1 cellular context compared by ENCODE assay signal in genomic region chr2:129884221-129884786, GRCh38.
A peak's percentile ranks its signal among the peaks of the same experiment; 100 is the strongest.
TF ChIP-seq lines count a peak whose summit lies in the region.

No MANE protein-coding gene starts in this region.

TF ChIP-seq in HEK293, 187 proteins besides CTCF, POLR2A, EP300 and RAD21:
- TF ChIP-seq BCL6B (tag by site-specific recombination; IDR thresholded peaks at IDR 0.05): no peak
- no peak for TF ChIP-seq PATZ1 (tag by site-specific recombination; IDR thresholded peaks at IDR 0.05)
- TF ChIP-seq ZFHX2 (tag by site-specific recombination; conservative IDR thresholded peaks at IDR 0.05): peak; percentile 32; the same call in 1 of the 2 replicates
- TF ChIP-seq OSR2 (tag by site-specific recombination; IDR thresholded peaks at IDR 0.05): no peak
- TF ChIP-seq PRDM6 (tag by site-specific recombination; IDR thresholded peaks at IDR 0.05): no peak
- TF ChIP-seq ZNF214 (tag by site-specific recombination; IDR thresholded peaks at IDR 0.05; ENCODE audit: borderline replicate concordance): no peak
- TF ChIP-seq IKZF3 (tag by site-specific recombination; IDR thresholded peaks at IDR 0.05): no peak
- TF ChIP-seq ZNF791 (tag by site-specific recombination; IDR thresholded peaks at IDR 0.05): no peak
- no peak for TF ChIP-seq ZNF792 (tag by site-specific recombination; IDR thresholded peaks at IDR 0.05)
- TF ChIP-seq TRIM28 (IDR thresholded peaks at IDR 0.05; ENCODE audit: borderline replicate concordance, low read length): no peak
- no peak for TF ChIP-seq ZNF423 (tag by site-specific recombination; IDR thresholded peaks at IDR 0.05)
- peak; percentile 40; the same call in 1 of the 2 replicates for TF ChIP-seq EGR2 (tag by site-specific recombination; IDR thresholded peaks at IDR 0.05; ENCODE audit: low read depth)
- no peak for TF ChIP-seq KLF10 (tag by site-specific recombination; IDR thresholded peaks at IDR 0.05)
- no peak for TF ChIP-seq ZNF530 (tag by site-specific recombination; IDR thresholded peaks at IDR 0.05; ENCODE audit: low read depth)
- TF ChIP-seq ZFP3 (tag by site-specific recombination; IDR thresholded peaks at IDR 0.05; ENCODE audit: low read depth): no peak
- TF ChIP-seq KLF1 (tag by site-specific recombination; IDR thresholded peaks at IDR 0.05): peak; percentile 27; the same call in 1 of the 2 replicates
- no peak for TF ChIP-seq ZNF112 (tag by site-specific recombination; IDR thresholded peaks at IDR 0.05)
- no peak for TF ChIP-seq ZNF518A (tag by site-specific recombination; conservative IDR thresholded peaks at IDR 0.05; ENCODE audit: low read depth)
